In genomic region chr4:7807351-7807921, GRCh38 we compare ENCODE assay signal across 12 cellular contexts.
A peak's percentile ranks its signal among the peaks of the same experiment; 100 is the strongest.
DNase-seq lines count a peak whose midpoint lies in the region; ATAC-seq and TF ChIP-seq lines count a peak whose summit lies in the region.
"Had no signal": no experiment of that assay in that cellular context is flagged by ENCODE, and none has a peak within 500 bp of the region (broad histone marks: within the 10 kb centered on the region; RNA-seq: fewer than 3 reads in every experiment).

No MANE protein-coding gene starts in this region.

- no peak for ATAC-seq in CD4-positive, CD25-positive, alpha-beta regulatory T cell (ENCODE audit: low read depth in 2 of 2)
- ATAC-seq in left cardiac atrium: peak in 1 of 2 donors; percentile 4
- no peak for ATAC-seq in left colon
- ATAC-seq in activated T-cell treated with anti-CD3 and anti-CD28 coated beads, Interleukin-2, amount 50 U/mL, for 72 hours (replicated peaks in 1 of 2): no peak
- ATAC-seq: activated T-helper 17 cell treated with anti-CD3 and anti-CD28 coated beads, Interleukin-2, amount 50 U/mL, for 72 hours had no signal

- peak overlapping the region; percentile 19 for H2AFZ ChIP-seq in trophoblast cell (ENCODE audit: insufficient read depth, low read length, poor library complexity)

- no peak overlapping the region for H3K4me3 Mint-ChIP-seq in CD4-positive, CD25-positive, alpha-beta regulatory T cell
- no peak overlapping the region for H3K4me3 Mint-ChIP-seq in activated T-cell treated with anti-CD3 and anti-CD28 coated beads, Interleukin-2, amount 50 U/mL, for 72 hours
- H3K4me3 Mint-ChIP-seq: activated T-helper 17 cell treated with anti-CD3 and anti-CD28 coated beads, Interleukin-2, amount 50 U/mL, for 72 hours; B cell; dendritic cell treated with granulocyte-macrophage colony-stimulating factor and Interleukin-4, amounts not matched to agents 40 ng/mL and 50 ng/mL, for 4 days had no signal

- H3K4ac ChIP-seq in trophoblast cell (ENCODE audit: low read depth, low read length): no peak overlapping the region

- peaks cover 0 to 13% (median 3%) of the 10 kb centered on the region in 4 donors for H3K4me1 Mint-ChIP-seq in CD4-positive, CD25-positive, alpha-beta regulatory T cell
- peaks cover 7% of the 10 kb centered on the region for H3K4me1 Mint-ChIP-seq in activated T-cell treated with anti-CD3 and anti-CD28 coated beads, Interleukin-2, amount 50 U/mL, for 72 hours (ENCODE audit: low read depth)
- H3K4me1 Mint-ChIP-seq: B cell had no signal

- peaks cover 9% of the 10 kb centered on the region for H3K79me1 ChIP-seq in trophoblast cell (ENCODE audit: low read length)

- no peaks in the 10 kb centered on the region for H3K9me3 ChIP-seq in CD4-positive, CD25-positive, alpha-beta regulatory T cell (ENCODE audit: control insufficient read depth in 2 of 2, low read length in 2 of 2)
- H3K9me3 ChIP-seq in ascending aorta: no peaks in the 10 kb centered on the region
- no peaks in the 10 kb centered on the region for H3K9me3 ChIP-seq in trophoblast cell (ENCODE audit: insufficient read depth, low read depth, low read length)

- no peaks in the 10 kb centered on the region for H3K9me3 Mint-ChIP-seq in CD4-positive, CD25-positive, alpha-beta regulatory T cell
- no peaks in the 10 kb centered on the region for H3K9me3 Mint-ChIP-seq in activated T-cell treated with anti-CD3 and anti-CD28 coated beads, Interleukin-2, amount 50 U/mL, for 72 hours
- H3K9me3 Mint-ChIP-seq: activated T-helper 17 cell treated with anti-CD3 and anti-CD28 coated beads, Interleukin-2, amount 50 U/mL, for 72 hours; dendritic cell treated with granulocyte-macrophage colony-stimulating factor and Interleukin-4, amounts not matched to agents 40 ng/mL and 50 ng/mL, for 4 days had no signal

- no peak overlapping the region for H3K27ac ChIP-seq in CD4-positive, CD25-positive, alpha-beta regulatory T cell (ENCODE audit: insufficient read depth, low read length, poor library complexity, severe bottlenecking)
- peak overlapping the region; percentile 70 to 84 for H3K27ac ChIP-seq in ascending aorta
- no peak overlapping the region for H3K27ac ChIP-seq in trophoblast cell (ENCODE audit: low read depth, low read length)

- DNase-seq in CD4-positive, CD25-positive, alpha-beta regulatory T cell: no peak
- DNase-seq in ascending aorta (ENCODE audit: low spot score in 2 of 2) (no peak), left cardiac atrium (peak; percentile 59), trophoblast cell (no peak), middle frontal gyrus (ENCODE audit: extremely low spot score, low spot score) (no peak), left colon (no peak)
- DNase-seq in activated T-cell treated with anti-CD3 and anti-CD28 coated beads, Interleukin-2, amount 50 U/mL, for 48 hours: no peak
- no peak for DNase-seq in activated T-cell treated with anti-CD3 and anti-CD28 coated beads, Interleukin-2, amount 50 U/mL, for 72 hours
- DNase-seq: NK-92 treated with Interleukin-12 subunit alpha and Interleukin-12 subunit beta, amount 100 ng/mL, for 24 hours had no signal

- H3K14ac ChIP-seq in trophoblast cell (ENCODE audit: low read length): peak overlapping the region; percentile 30

- H3K36me3 ChIP-seq in CD4-positive, CD25-positive, alpha-beta regulatory T cell (ENCODE audit: control insufficient read depth, insufficient read depth, low read length): no peaks in the 10 kb centered on the region
- H3K36me3 ChIP-seq in ascending aorta (peaks cover under 1 to 9% of the 10 kb centered on the region in 2 donors), trophoblast cell (ENCODE audit: control insufficient read depth in 1 of 2, insufficient read depth in 2 of 2, low read length in 2 of 2) (peaks cover 25 to 30% of the 10 kb centered on the region in 2 experiments)

- H2BK12ac ChIP-seq in trophoblast cell (ENCODE audit: low read length): peak overlapping the region; percentile 34

- H3K27ac Mint-ChIP-seq in CD4-positive, CD25-positive, alpha-beta regulatory T cell: peak overlapping the region in 2 of 3 donors; percentile 21 to 76
- no peak overlapping the region for H3K27ac Mint-ChIP-seq in activated T-cell treated with anti-CD3 and anti-CD28 coated beads, Interleukin-2, amount 50 U/mL, for 72 hours
- H3K27ac Mint-ChIP-seq: activated T-helper 17 cell treated with anti-CD3 and anti-CD28 coated beads, Interleukin-2, amount 50 U/mL, for 72 hours; B cell; dendritic cell treated with granulocyte-macrophage colony-stimulating factor and Interleukin-4, amounts not matched to agents 40 ng/mL and 50 ng/mL, for 4 days had no signal

- no peaks in the 10 kb centered on the region for H3K4me1 ChIP-seq in CD4-positive, CD25-positive, alpha-beta regulatory T cell (ENCODE audit: control insufficient read depth, insufficient read depth, low read length, poor library complexity, severe bottlenecking)
- peaks cover 17 to 30% of the 10 kb centered on the region in 2 donors for H3K4me1 ChIP-seq in ascending aorta
- peaks cover 22 to 33% of the 10 kb centered on the region in 2 experiments for H3K4me1 ChIP-seq in trophoblast cell (ENCODE audit: control insufficient read depth in 1 of 2, insufficient read depth in 2 of 2, low read length in 2 of 2)

- H3K18ac ChIP-seq in trophoblast cell (ENCODE audit: low read length): peak overlapping the region; percentile 51

- WGBS in trophoblast cell (ENCODE audit: extremely low coverage, insufficient coverage, insufficient read length): no CpG with 5 or more reads among the region's 12 CpGs

- peak overlapping the region; percentile 33 for H2AK5ac ChIP-seq in trophoblast cell (ENCODE audit: low read length)

- H2BK5ac ChIP-seq in trophoblast cell (ENCODE audit: low read depth, low read length, poor library complexity): peak overlapping the region; percentile 22

- H2BK120ac ChIP-seq in trophoblast cell (ENCODE audit: insufficient read depth, low read length, poor library complexity): peak overlapping the region; percentile 40

- no peak overlapping the region for H4K12ac ChIP-seq in trophoblast cell (ENCODE audit: low read depth, low read length)

- H3K27me3 Mint-ChIP-seq in CD4-positive, CD25-positive, alpha-beta regulatory T cell: no peaks in the 10 kb centered on the region
- H3K27me3 Mint-ChIP-seq in activated T-cell treated with anti-CD3 and anti-CD28 coated beads, Interleukin-2, amount 50 U/mL, for 72 hours (ENCODE audit: low read depth): peaks cover 5% of the 10 kb centered on the region
- H3K27me3 Mint-ChIP-seq: activated T-helper 17 cell treated with anti-CD3 and anti-CD28 coated beads, Interleukin-2, amount 50 U/mL, for 72 hours had no signal

- no peak overlapping the region for H4K8ac ChIP-seq in trophoblast cell (ENCODE audit: low read depth, low read length)

- no peak overlapping the region for H3K4me2 ChIP-seq in trophoblast cell (ENCODE audit: low read length)

- no peaks in the 10 kb centered on the region for H3K27me3 ChIP-seq in CD4-positive, CD25-positive, alpha-beta regulatory T cell (ENCODE audit: control insufficient read depth, insufficient read depth, low read length)
- H3K27me3 ChIP-seq in ascending aorta (no peaks in the 10 kb centered on the region), trophoblast cell (ENCODE audit: insufficient read depth, low read length) (no peaks in the 10 kb centered on the region)

- H3K23ac ChIP-seq in trophoblast cell (ENCODE audit: low read length): no peak overlapping the region

- TF ChIP-seq CTCF in ascending aorta (IDR thresholded peaks at IDR 0.05): no peak

- H4K91ac ChIP-seq in trophoblast cell (ENCODE audit: low read depth, low read length): peak overlapping the region; percentile 4

- H3K4me3 ChIP-seq in CD4-positive, CD25-positive, alpha-beta regulatory T cell (ENCODE audit: low read depth, low read length): no peak overlapping the region
- no peak overlapping the region for H3K4me3 ChIP-seq in ascending aorta
- no peak overlapping the region for H3K4me3 ChIP-seq in trophoblast cell (ENCODE audit: low read depth, low read length)

- H3K9ac ChIP-seq in trophoblast cell (ENCODE audit: low read length): no peak overlapping the region

- peaks cover 10% of the 10 kb centered on the region for H3K36me3 Mint-ChIP-seq in CD4-positive, CD25-positive, alpha-beta regulatory T cell
- peaks cover 2 to 5% of the 10 kb centered on the region in 2 donors for H3K36me3 Mint-ChIP-seq in activated T-cell treated with anti-CD3 and anti-CD28 coated beads, Interleukin-2, amount 50 U/mL, for 72 hours (ENCODE audit: insufficient read depth in 2 of 2)

- intact Hi-C loops in ascending aorta (cut with DNase I) (loop anchor here (2.0 to 10.0 kb wide), 3 partner anchors 15 to 347 kb away; partner anchors contain the start of gene ABLIM2), left cardiac atrium (cut with DNase I) (loop anchor here in 1 of 2 donors (5.0 kb wide), 1 partner anchor 130 kb away; the partner anchor contains the start of gene AFAP1), left colon (cut with DNase I, micrococcal nuclease) (loop anchor here in 1 of 2 donors (10.0 kb wide), 1 partner anchor 177 kb away; no protein-coding TSS in a partner anchor)

- peaks cover 4% of the 10 kb centered on the region for H3K79me2 ChIP-seq in trophoblast cell (ENCODE audit: control insufficient read depth, insufficient read depth, low read length, poor library complexity)

Comparison
In these comparisons a context has a peak if more than half of its experiments do, and no peak if none do; other contexts are left out.
1. H3K27ac ChIP-seq: peak in ascending aorta (2 of 2); none in CD4-positive, CD25-positive, alpha-beta regulatory T cell (single experiment) and trophoblast cell (single experiment).